In genomic region chr7:142880886-142881505, GRCh38 we compare ENCODE assay signal across 9 cellular contexts. TPM values are rescaled to one million over a fixed set of nuclear protein-coding genes. Genes with fewer than 3 reads are reported as not detected.
A peak's percentile ranks its signal among the peaks of the same experiment; 100 is the strongest.
DNase-seq lines count a peak whose midpoint lies in the region; ATAC-seq, FAIRE-seq and TF ChIP-seq lines count a peak whose summit lies in the region.
"Had no signal": no experiment of that assay in that cellular context is flagged by ENCODE, and none has a peak within 500 bp of the region (broad histone marks: within the 10 kb centered on the region; RNA-seq: fewer than 3 reads in every experiment).

No MANE protein-coding gene starts in this region.

- peak; percentile 24; the same call in 1 of the 2 replicates for TF ChIP-seq RAD21 in HepG2 (CRISPR knock-in tag; IDR thresholded peaks at IDR 0.05)

- H3K9ac ChIP-seq in astrocyte (ENCODE audit: low read length) (no peak overlapping the region), HepG2 (ENCODE audit: insufficient read depth, low read depth, low read length) (no peak overlapping the region)

- CTCF ChIA-PET in HepG2 (lab: Yijun Ruan, JAX; ENCODE audit: low intra/inter-chr PET ratio, low total read pairs) = no interaction called here

- peaks cover 0 to 47% (median 4%) of the 10 kb centered on the region in 9 donors for H3K27me3 ChIP-seq in heart left ventricle
- H3K27me3 ChIP-seq in astrocyte (ENCODE audit: insufficient read depth, low read length) = peaks cover 11% of the 10 kb centered on the region
- peaks cover 1 to 18% of the 10 kb centered on the region in 2 experiments; a peak in 3 of 5 replicates for H3K27me3 ChIP-seq in HepG2 (ENCODE audit: control insufficient read depth in 1 of 2, insufficient read depth in 2 of 2, low read length in 2 of 2)
- no peaks in the 10 kb centered on the region for H3K27me3 ChIP-seq in thyroid gland

- intact Hi-C loops in heart left ventricle (cut with DNase I) = loop anchor here in 1 of 10 donors (2.0 kb wide), 1 partner anchor 122 kb away; no protein-coding TSS in a partner anchor
- intact Hi-C loops in Right ventricle myocardium inferior (cut with DNase I) = no loop called here
- intact Hi-C loops in HepG2 (cut with micrococcal nuclease; ENCODE audit: unreplicated experiment) = loop anchor here (10.0 kb wide), 1 partner anchor 124 kb away; no protein-coding TSS in a partner anchor
- intact Hi-C loops in thyroid gland (cut with DNase I) = loop anchor here (10.0 kb wide), 1 partner anchor 124 kb away; no protein-coding TSS in a partner anchor

- H3K36me3 Mint-ChIP-seq in astrocyte (ENCODE audit: low read depth, unreplicated experiment) = peaks cover 3% of the 10 kb centered on the region

- no peak for TF ChIP-seq EP300 in HepG2 (IDR thresholded peaks at IDR 0.05; ENCODE audit: low read depth in 2 of 2, low read length in 2 of 2)
- no peak for TF ChIP-seq EP300 in HepG2 (CRISPR knock-in tag; IDR thresholded peaks at IDR 0.05; ENCODE audit: borderline replicate concordance)

- H3K9me3 ChIP-seq in heart left ventricle (no peaks in the 10 kb centered on the region), astrocyte (ENCODE audit: insufficient read depth, low read depth, low read length) (no peaks in the 10 kb centered on the region), HepG2 (ENCODE audit: low read length) (no peaks in the 10 kb centered on the region), thyroid gland (no peaks in the 10 kb centered on the region)

- FAIRE-seq in astrocyte (lab: Jason Lieb, UNC) = no peak
- FAIRE-seq in HepG2 (lab: Jason Lieb, UNC) = no peak

- H3K27me3 Mint-ChIP-seq in astrocyte (ENCODE audit: low read depth, unreplicated experiment) = peaks cover 54% of the 10 kb centered on the region

- no peak overlapping the region for H3K4me3 ChIP-seq in heart left ventricle
- no peak overlapping the region for H3K4me3 ChIP-seq in astrocyte (ENCODE audit: insufficient read depth, low read depth, low read length)
- no peak overlapping the region for H3K4me3 ChIP-seq in HepG2 (replicated peaks in 1 of 3; ENCODE audit: insufficient read depth in 1 of 3, low read depth in 2 of 3, low read length in 3 of 3)
- no peak overlapping the region for H3K4me3 ChIP-seq in thyroid gland (replicated peaks in 1 of 3)

- no peak overlapping the region for H3K27ac Mint-ChIP-seq in astrocyte (ENCODE audit: unreplicated experiment)

- TF ChIP-seq CTCF in heart left ventricle (IDR thresholded peaks at IDR 0.05) (peak in 11 of 12 donors; percentile 19 to 60 (median 53)), astrocyte (IDR thresholded peaks at IDR 0.05; ENCODE audit: insufficient read depth, low read depth, low read length) (peak; percentile 61), HepG2 (CRISPR knock-in tag; IDR thresholded peaks at IDR 0.05) (peak; percentile 55), thyroid gland (IDR thresholded peaks at IDR 0.05) (peak; percentile 64 to 83 (median 75))

- no peak for TF ChIP-seq POLR2A in heart left ventricle (IDR thresholded peaks at IDR 0.05)
- TF ChIP-seq POLR2A in HepG2 (IDR thresholded peaks at IDR 0.05; ENCODE audit: insufficient read depth in 1 of 2, low read depth in 2 of 2, low read length in 2 of 2) = no peak
- no peak for TF ChIP-seq POLR2A in thyroid gland (IDR thresholded peaks at IDR 0.05)

- H3K4me2 ChIP-seq in astrocyte (ENCODE audit: low read length) (no peak overlapping the region), HepG2 (ENCODE audit: low read depth, low read length) (no peak overlapping the region)

- in situ Hi-C loops in HepG2 (cut with HindIII; ENCODE audit: extremely low pct_ligation_motif_present, low pct_unique_long_range_greater_than_20kb) = no loop called here

- no TSS peak for BruUV-seq in HepG2 (replicated peaks; lab: Mats Ljungman, UMichigan)

- no peaks in the 10 kb centered on the region for H3K4me1 ChIP-seq in heart left ventricle
- H3K4me1 ChIP-seq in astrocyte (ENCODE audit: insufficient read depth, low read length) = no peaks in the 10 kb centered on the region
- H3K4me1 ChIP-seq in HepG2 (ENCODE audit: insufficient read depth, low read length) = no peaks in the 10 kb centered on the region
- peaks cover 5 to 6% of the 10 kb centered on the region in 2 donors for H3K4me1 ChIP-seq in thyroid gland

- H2AFZ ChIP-seq in astrocyte (ENCODE audit: low read depth, low read length) (no peak overlapping the region), HepG2 (ENCODE audit: low read length) (no peak overlapping the region)

- H3K9me3 Mint-ChIP-seq in astrocyte (ENCODE audit: unreplicated experiment) = no peaks in the 10 kb centered on the region

- ATAC-seq in heart left ventricle (no peak), Right ventricle myocardium inferior (no peak), HG02970 (IDR thresholded peaks at IDR 0.05; ENCODE audit: low FRiP score, unreplicated experiment) (peak; percentile 49), HepG2 (peak; percentile 76)

- no peaks in the 10 kb centered on the region for H4K20me1 ChIP-seq in astrocyte (ENCODE audit: insufficient read depth, low read length)
- H4K20me1 ChIP-seq in HepG2 (ENCODE audit: insufficient read depth, low read length) = no peaks in the 10 kb centered on the region

- WGBS in heart left ventricle, 4 donors = 27 to 31% (median 30%) methylated on average over 8 of the region's 8 CpGs
- 9% methylated on average over 5 of the region's 8 CpGs for WGBS in HepG2 (ENCODE audit: low lambda C conversion rate)
- whole genome bisulfite sequencing in thyroid gland, 2 donors = 32 to 35% methylated on average over 8 of the region's 8 CpGs

- H3K27ac ChIP-seq in heart left ventricle = no peak overlapping the region
- H3K27ac ChIP-seq in astrocyte (ENCODE audit: low read depth, low read length) = no peak overlapping the region
- H3K27ac ChIP-seq in HepG2 (ENCODE audit: extremely low read length, insufficient read depth, low read length) = no peak overlapping the region
- no peak overlapping the region for H3K27ac ChIP-seq in thyroid gland

- no peaks in the 10 kb centered on the region for H3K4me1 Mint-ChIP-seq in astrocyte (ENCODE audit: low read depth, unreplicated experiment)

- H3K4me3 Mint-ChIP-seq in astrocyte (ENCODE audit: unreplicated experiment) = no peak overlapping the region

- no peaks in the 10 kb centered on the region for H3K79me2 ChIP-seq in astrocyte (ENCODE audit: insufficient read depth, low read length)
- no peaks in the 10 kb centered on the region for H3K79me2 ChIP-seq in HepG2 (ENCODE audit: insufficient read depth, low read length)

- DNase-seq in heart left ventricle (peak in 1 of 5 donors; percentile 21), Right ventricle myocardium inferior (ENCODE audit: missing footprints) (no peak), RPMI7951 (ENCODE audit: low read depth) (peak; percentile 16), astrocyte (ENCODE audit: low read depth) (no peak), HepG2 (ENCODE audit: low spot score) (peak; percentile 23), thyroid gland (peak; percentile 39 to 43), NCI-H1048 (lab: John Stamatoyannopoulos, UW) (no peak)

- POLR2A ChIA-PET in HepG2 (lab: Yijun Ruan, JAX) = no interaction called here

- H3K36me3 ChIP-seq in heart left ventricle (no peaks in the 10 kb centered on the region), astrocyte (ENCODE audit: insufficient read depth, low read length) (no peaks in the 10 kb centered on the region), HepG2 (replicated peaks in 1 of 2; ENCODE audit: control insufficient read depth in 1 of 2, insufficient read depth in 2 of 2, low read length in 2 of 2) (no peaks in the 10 kb centered on the region), thyroid gland (no peaks in the 10 kb centered on the region)

RNA-seq across cellular contexts. Expression of gene TRPV6, which starts 4.5 kb away (rescaled TPM):
- under 1 TPM in 1 of 9 donors, not detected in 8; 0.68 TPM for total RNA-seq in heart left ventricle
- not detected for polyA plus RNA-seq in heart left ventricle
- not detected for total RNA-seq in Right ventricle myocardium inferior
- not detected in 2 replicates for total RNA-seq in RPMI7951 (2014; rRNA removed; shearing (Covaris generic))
- 0.14 and 0.46 TPM in 2 replicates for total RNA-seq in astrocyte
- total RNA-seq in HepG2 (2016; rRNA removed; fragmentation: Illumina TruSeq; extraction: Trizol) = not detected in 2 replicates
- not detected in 2 replicates for total RNA-seq in HepG2 (2016; cell fraction: cytosol; rRNA removed; fragmentation: Illumina TruSeq; extraction: Trizol; ENCODE audit: low read depth)
- total RNA-seq in HepG2 (2016; cell fraction: insoluble cytoplasmic fraction; rRNA removed; fragmentation: Illumina TruSeq; extraction: Trizol) = not detected in 2 replicates
- total RNA-seq in HepG2 (2016; cell fraction: membrane; rRNA removed; fragmentation: Illumina TruSeq; extraction: Trizol) = not detected in 2 replicates
- total RNA-seq in HepG2 (2016; cell fraction: nucleus; rRNA removed; fragmentation: Illumina TruSeq; extraction: Trizol) = not detected in 2 replicates
- polyA plus RNA-seq in HepG2 (2011; rRNA removed) = not detected in 2 replicates
- polyA plus RNA-seq in HepG2 (2011; cell fraction: cytosol; rRNA removed) = not detected in 2 replicates
- polyA plus RNA-seq in HepG2 (2011; cell fraction: nucleus; rRNA removed) = 0.05 TPM in 1 of 2 replicates, not detected in the other
- not detected in 2 replicates for polyA plus RNA-seq in HepG2 (2012)
- polyA plus RNA-seq in HepG2 (2016; cell fraction: cytosol; fragmentation: Illumina TruSeq; extraction: Trizol; ENCODE audit: low read depth) = not detected in 2 replicates
- not detected in 2 replicates for polyA plus RNA-seq in HepG2 (2016; cell fraction: insoluble cytoplasmic fraction; fragmentation: Illumina TruSeq; extraction: Trizol; ENCODE audit: low read depth)
- polyA plus RNA-seq in HepG2 (2016; cell fraction: membrane; fragmentation: Illumina TruSeq; extraction: Trizol; ENCODE audit: low read depth) = not detected in 2 replicates
- polyA plus RNA-seq in HepG2 (2016; cell fraction: nucleus; fragmentation: Illumina TruSeq; extraction: Trizol; ENCODE audit: insufficient read depth, low read depth) = not detected in 2 replicates
- not detected in 2 replicates for polyA minus RNA-seq in HepG2 (2011; rRNA and poly(A)+ RNA removed; ENCODE audit: low replicate concordance)
- not detected in 2 replicates for polyA minus RNA-seq in HepG2 (2011; cell fraction: cytosol; rRNA and poly(A)+ RNA removed)
- under 0.01 TPM in 1 of 2 replicates, not detected in the other for polyA minus RNA-seq in HepG2 (2011; cell fraction: nucleus; rRNA and poly(A)+ RNA removed)
- total RNA-seq in thyroid gland = 1 to 10 TPM in 2 of 4 donors, under 1 TPM in 2; 0.25 to 2.9 (median 1.2) TPM

RNA-seq across cellular contexts. Expression of gene EPHB6, which starts 26.1 kb away (rescaled TPM):
- 10 to 100 TPM in 1 of 9 donors, 1 to 10 TPM in 8; 1.5 to 20.3 (median 3.3) TPM for total RNA-seq in heart left ventricle
- 1 to 10 TPM; 1.6 to 4.2 TPM for polyA plus RNA-seq in heart left ventricle
- 3.3 TPM for total RNA-seq in Right ventricle myocardium inferior
- total RNA-seq in RPMI7951 (2014; rRNA removed; shearing (Covaris generic)) = not detected in 2 replicates
- total RNA-seq in astrocyte = 15.7 and 16.2 TPM in 2 replicates
- total RNA-seq in HepG2 (2016; rRNA removed; fragmentation: Illumina TruSeq; extraction: Trizol) = not detected in 2 replicates
- total RNA-seq in HepG2 (2016; cell fraction: cytosol; rRNA removed; fragmentation: Illumina TruSeq; extraction: Trizol; ENCODE audit: low read depth) = not detected in 2 replicates
- total RNA-seq in HepG2 (2016; cell fraction: insoluble cytoplasmic fraction; rRNA removed; fragmentation: Illumina TruSeq; extraction: Trizol) = 0.11 TPM in 1 of 2 replicates, not detected in the other
- not detected in 2 replicates for total RNA-seq in HepG2 (2016; cell fraction: membrane; rRNA removed; fragmentation: Illumina TruSeq; extraction: Trizol)
- total RNA-seq in HepG2 (2016; cell fraction: nucleus; rRNA removed; fragmentation: Illumina TruSeq; extraction: Trizol) = not detected in 2 replicates
- polyA plus RNA-seq in HepG2 (2011; rRNA removed) = not detected in 2 replicates
- polyA plus RNA-seq in HepG2 (2011; cell fraction: cytosol; rRNA removed) = 0.01 TPM in 1 of 2 replicates, not detected in the other
- 0.14 TPM in 1 of 2 replicates, not detected in the other for polyA plus RNA-seq in HepG2 (2011; cell fraction: nucleus; rRNA removed)
- not detected in 2 replicates for polyA plus RNA-seq in HepG2 (2012)
- not detected in 2 replicates for polyA plus RNA-seq in HepG2 (2016; cell fraction: cytosol; fragmentation: Illumina TruSeq; extraction: Trizol; ENCODE audit: low read depth)
- not detected in 2 replicates for polyA plus RNA-seq in HepG2 (2016; cell fraction: insoluble cytoplasmic fraction; fragmentation: Illumina TruSeq; extraction: Trizol; ENCODE audit: low read depth)
- polyA plus RNA-seq in HepG2 (2016; cell fraction: membrane; fragmentation: Illumina TruSeq; extraction: Trizol; ENCODE audit: low read depth) = not detected in 2 replicates
- not detected in 2 replicates for polyA plus RNA-seq in HepG2 (2016; cell fraction: nucleus; fragmentation: Illumina TruSeq; extraction: Trizol; ENCODE audit: insufficient read depth, low read depth)
- 0.06 and 0.40 TPM in 2 replicates for polyA minus RNA-seq in HepG2 (2011; rRNA and poly(A)+ RNA removed; ENCODE audit: low replicate concordance)
- polyA minus RNA-seq in HepG2 (2011; cell fraction: cytosol; rRNA and poly(A)+ RNA removed) = not detected in 2 replicates
- polyA minus RNA-seq in HepG2 (2011; cell fraction: nucleus; rRNA and poly(A)+ RNA removed) = not detected in 2 replicates
- total RNA-seq in thyroid gland = 10 to 100 TPM; 20.0 to 46.2 (median 27.4) TPM

RNA-seq across cellular contexts. Expression of gene TRPV5, which starts 52.5 kb away (rescaled TPM):
- total RNA-seq in heart left ventricle (not detected), Right ventricle myocardium inferior (not detected), astrocyte (not detected in 2 replicates), HepG2 (2016; rRNA removed; fragmentation: Illumina TruSeq; extraction: Trizol) (not detected in 2 replicates), thyroid gland (not detected)
- polyA plus RNA-seq in heart left ventricle (not detected), HepG2 (2011; rRNA removed) (not detected in 2 replicates)
- not detected in 2 replicates for total RNA-seq in RPMI7951 (2014; rRNA removed; shearing (Covaris generic))
- not detected in 2 replicates for total RNA-seq in HepG2 (2016; cell fraction: cytosol; rRNA removed; fragmentation: Illumina TruSeq; extraction: Trizol; ENCODE audit: low read depth)
- not detected in 2 replicates for total RNA-seq in HepG2 (2016; cell fraction: insoluble cytoplasmic fraction; rRNA removed; fragmentation: Illumina TruSeq; extraction: Trizol)
- total RNA-seq in HepG2 (2016; cell fraction: membrane; rRNA removed; fragmentation: Illumina TruSeq; extraction: Trizol) = not detected in 2 replicates
- not detected in 2 replicates for total RNA-seq in HepG2 (2016; cell fraction: nucleus; rRNA removed; fragmentation: Illumina TruSeq; extraction: Trizol)
- not detected in 2 replicates for polyA plus RNA-seq in HepG2 (2011; cell fraction: cytosol; rRNA removed)
- polyA plus RNA-seq in HepG2 (2011; cell fraction: nucleus; rRNA removed) = 0.03 and 0.05 TPM in 2 replicates
- not detected in 2 replicates for polyA plus RNA-seq in HepG2 (2012)
- not detected in 2 replicates for polyA plus RNA-seq in HepG2 (2016; cell fraction: cytosol; fragmentation: Illumina TruSeq; extraction: Trizol; ENCODE audit: low read depth)
- not detected in 2 replicates for polyA plus RNA-seq in HepG2 (2016; cell fraction: insoluble cytoplasmic fraction; fragmentation: Illumina TruSeq; extraction: Trizol; ENCODE audit: low read depth)
- not detected in 2 replicates for polyA plus RNA-seq in HepG2 (2016; cell fraction: membrane; fragmentation: Illumina TruSeq; extraction: Trizol; ENCODE audit: low read depth)
- polyA plus RNA-seq in HepG2 (2016; cell fraction: nucleus; fragmentation: Illumina TruSeq; extraction: Trizol; ENCODE audit: insufficient read depth, low read depth) = not detected in 2 replicates
- not detected in 2 replicates for polyA minus RNA-seq in HepG2 (2011; rRNA and poly(A)+ RNA removed; ENCODE audit: low replicate concordance)
- not detected in 2 replicates for polyA minus RNA-seq in HepG2 (2011; cell fraction: cytosol; rRNA and poly(A)+ RNA removed)
- not detected in 2 replicates for polyA minus RNA-seq in HepG2 (2011; cell fraction: nucleus; rRNA and poly(A)+ RNA removed)
- polyA plus RNA-seq: esophagus had no signal

RNA-seq across cellular contexts. Expression of gene LLCFC1, which starts 58.3 kb away (rescaled TPM):
- not detected for total RNA-seq in heart left ventricle
- not detected for polyA plus RNA-seq in heart left ventricle
- not detected for total RNA-seq in Right ventricle myocardium inferior
- not detected in 2 replicates for total RNA-seq in RPMI7951 (2014; rRNA removed; shearing (Covaris generic))
- not detected in 2 replicates for total RNA-seq in astrocyte
- total RNA-seq in HepG2 (2016; rRNA removed; fragmentation: Illumina TruSeq; extraction: Trizol) = not detected in 2 replicates
- total RNA-seq in HepG2 (2016; cell fraction: cytosol; rRNA removed; fragmentation: Illumina TruSeq; extraction: Trizol; ENCODE audit: low read depth) = not detected in 2 replicates
- not detected in 2 replicates for total RNA-seq in HepG2 (2016; cell fraction: insoluble cytoplasmic fraction; rRNA removed; fragmentation: Illumina TruSeq; extraction: Trizol)
- total RNA-seq in HepG2 (2016; cell fraction: membrane; rRNA removed; fragmentation: Illumina TruSeq; extraction: Trizol) = not detected in 2 replicates
- not detected in 2 replicates for total RNA-seq in HepG2 (2016; cell fraction: nucleus; rRNA removed; fragmentation: Illumina TruSeq; extraction: Trizol)
- not detected in 2 replicates for polyA plus RNA-seq in HepG2 (2011; rRNA removed)
- polyA plus RNA-seq in HepG2 (2011; cell fraction: cytosol; rRNA removed) = not detected in 2 replicates
- polyA plus RNA-seq in HepG2 (2011; cell fraction: nucleus; rRNA removed) = not detected in 2 replicates
- polyA plus RNA-seq in HepG2 (2012) = not detected in 2 replicates
- polyA plus RNA-seq in HepG2 (2016; cell fraction: cytosol; fragmentation: Illumina TruSeq; extraction: Trizol; ENCODE audit: low read depth) = not detected in 2 replicates
- polyA plus RNA-seq in HepG2 (2016; cell fraction: insoluble cytoplasmic fraction; fragmentation: Illumina TruSeq; extraction: Trizol; ENCODE audit: low read depth) = not detected in 2 replicates
- not detected in 2 replicates for polyA plus RNA-seq in HepG2 (2016; cell fraction: membrane; fragmentation: Illumina TruSeq; extraction: Trizol; ENCODE audit: low read depth)
- not detected in 2 replicates for polyA plus RNA-seq in HepG2 (2016; cell fraction: nucleus; fragmentation: Illumina TruSeq; extraction: Trizol; ENCODE audit: insufficient read depth, low read depth)
- not detected in 2 replicates for polyA minus RNA-seq in HepG2 (2011; rRNA and poly(A)+ RNA removed; ENCODE audit: low replicate concordance)
- not detected in 2 replicates for polyA minus RNA-seq in HepG2 (2011; cell fraction: cytosol; rRNA and poly(A)+ RNA removed)
- not detected in 2 replicates for polyA minus RNA-seq in HepG2 (2011; cell fraction: nucleus; rRNA and poly(A)+ RNA removed)
- total RNA-seq in thyroid gland = under 1 TPM in 1 of 4 donors, not detected in 3; 0.67 TPM
- polyA plus RNA-seq: esophagus had no signal

Comparison
In these comparisons a context has a peak if more than half of its experiments do, and no peak if none do; other contexts are left out.
1. ATAC-seq: peak in HG02970 (single experiment) and HepG2 (single experiment); none in heart left ventricle (0 of 4) and Right ventricle myocardium inferior (single experiment).
2. DNase-seq: peak in RPMI7951 (single experiment), HepG2 (single experiment) and thyroid gland (2 of 2); none in Right ventricle myocardium inferior (single experiment), astrocyte (single experiment) and NCI-H1048 (single experiment).
3. Peak in every context shown above with its lines, with median percentiles within 50 percentile points of each other: CTCF ChIP-seq.